Comparison of ENCODE assay signal across 8 cellular contexts in genomic region chr9:67058898-67059715, GRCh38.
A peak's percentile ranks its signal among the peaks of the same experiment; 100 is the strongest.
DNase-seq lines count a peak whose midpoint lies in the region; ATAC-seq, FAIRE-seq and TF ChIP-seq lines count a peak whose summit lies in the region.
"Not testable (repeated sequence)": the region's sequence is repeated elsewhere in the genome, so short reads cannot be mapped to it uniquely, and the experiment has no call there.

No MANE protein-coding gene starts in this region.

- POLR2A ChIA-PET in H1 (lab: Charles Lee; ENCODE audit: partially characterized antibody), result not testable (repeated sequence)

- H3K14ac ChIP-seq in H1 (ENCODE audit: insufficient read length), result not testable (repeated sequence)

- not testable (repeated sequence) for H2AK5ac ChIP-seq in H1 (ENCODE audit: low read depth, low read length)

- H3K23ac ChIP-seq in H1 (ENCODE audit: insufficient read length), result not testable (repeated sequence)

- H2BK120ac ChIP-seq in H1 (replicated peaks; ENCODE audit: low read depth, low read length), result not testable (repeated sequence)

- H4K5ac ChIP-seq in H1 (ENCODE audit: insufficient read length, low read depth, low read length), result not testable (repeated sequence)

- ATAC-seq in left ventricle myocardium superior, result peak; percentile 26

- not testable (repeated sequence) for H3K23me2 ChIP-seq in H1 (ENCODE audit: low read depth, low read length)

- not testable (repeated sequence) for H3K4ac ChIP-seq in H1 (replicated peaks; ENCODE audit: insufficient read length, low read depth, low read length)

- H4K91ac ChIP-seq in H1 (replicated peaks; ENCODE audit: insufficient read length, low read length), result not testable (repeated sequence)

- not testable (repeated sequence) for H3K27ac ChIP-seq in H1 (ENCODE audit: low read depth, low read length)
- H3K27ac ChIP-seq in transverse colon, result peak overlapping the region in 2 of 4 donors; percentile 57 to 58

- H4K8ac ChIP-seq in H1 (ENCODE audit: extremely low read depth, insufficient read depth, low read length), result not testable (repeated sequence)

- TF ChIP-seq CTCF in H1 (IDR thresholded peaks at IDR 0.05; ENCODE audit: control extremely low read depth in 1 of 3, insufficient read depth in 1 of 3, low read depth in 1 of 3, low read length in 3 of 3), result peak in 1 of 3 experiments; percentile 5; a peak in 1 of 4 replicates
- TF ChIP-seq CTCF in transverse colon (IDR thresholded peaks at IDR 0.05), result not testable (repeated sequence)

- H3K56ac ChIP-seq in H1 (replicated peaks; ENCODE audit: insufficient read length, low read depth, low read length), result not testable (repeated sequence)

- intact Hi-C loops in left ventricle myocardium superior (cut with micrococcal nuclease); transverse colon (cut with DNase I; ENCODE audit: low total_unique reads): not testable (repeated sequence)

- not testable (repeated sequence) for H2BK12ac ChIP-seq in H1 (ENCODE audit: low read depth, low read length)

- H2BK5ac ChIP-seq in H1 (ENCODE audit: low read depth, low read length), result not testable (repeated sequence)

- H4K20me1 ChIP-seq in H1 (replicated peaks in 1 of 2; ENCODE audit: control insufficient read depth in 1 of 2, insufficient read depth in 2 of 2, low read length in 2 of 2), result not testable (repeated sequence)

- H3K79me2 ChIP-seq in H1 (ENCODE audit: control insufficient read depth in 1 of 2, insufficient read depth in 2 of 2, low read length in 2 of 2), result not testable (repeated sequence)

- TF ChIP-seq RAD21 in H1 (IDR thresholded peaks at IDR 0.05 in 1 of 2, conservative IDR thresholded peaks at IDR 0.05 in 1 of 2; ENCODE audit: low read depth in 2 of 2, low read length in 2 of 2), result not testable (repeated sequence)

- not testable (repeated sequence) for H2AFZ ChIP-seq in H1 (ENCODE audit: low read length)

- not testable (repeated sequence) for TF ChIP-seq POLR2A in H1 (IDR thresholded peaks at IDR 0.05; ENCODE audit: control extremely low read depth in 1 of 2, low read depth in 2 of 2, low read length in 2 of 2); transverse colon (IDR thresholded peaks at IDR 0.05)

- H3K4me2 ChIP-seq in H1 (ENCODE audit: insufficient read depth in 1 of 2, low read depth in 2 of 2, low read length in 2 of 2), result peak overlapping the region in 1 of 2 experiments; percentile 44; a peak in 1 of 4 replicates

- DNase-seq in HAP-1 (ENCODE audit: low spot score in 2 of 2) (peak; percentile 6 to 75), RPMI8226 (peak; percentile 51), adipocyte (ENCODE audit: low read depth) (peak; percentile 43), H1 (ENCODE audit: low read depth in 1 of 2, low spot score in 2 of 2) (peak in 1 of 2 experiments; percentile 64), left ventricle myocardium superior (peak; percentile 61), lung microvascular endothelial cell (ENCODE audit: low read depth in 2 of 2) (peak; percentile 26 to 61), retina (peak; percentile 78), transverse colon (peak; percentile 34)

- not testable (repeated sequence) for TF ChIP-seq EP300 in H1 (IDR thresholded peaks at IDR 0.05; ENCODE audit: borderline replicate concordance in 1 of 2, low read depth in 2 of 2, low read length in 2 of 2); transverse colon (IDR thresholded peaks at IDR 0.05; ENCODE audit: low read depth)

- not testable (repeated sequence) for H3K36me3 ChIP-seq in HAP-1 (replicated peaks); adipocyte (ENCODE audit: control insufficient read depth, insufficient read depth, low read length, severe bottlenecking); H1 (ENCODE audit: control insufficient read depth in 2 of 4, insufficient read depth in 4 of 4, low read length in 3 of 4); transverse colon

- H3K79me1 ChIP-seq in H1 (ENCODE audit: low read depth, low read length), result not testable (repeated sequence)

- CTCF ChIA-PET in H1 (lab: Charles Lee; ENCODE audit: partially characterized antibody), result not testable (repeated sequence)

- in situ Hi-C loops in HAP-1 (cut with MboI; ENCODE audit: low sequenced_read_pairs); transverse colon (cut with MboI; ENCODE audit: low pct_ligation_motif_present in 1 of 4, low pct_unique_long_range_greater_than_20kb in 1 of 4, low sequenced_read_pairs in 3 of 4): not testable (repeated sequence)

- not testable (repeated sequence) for H2BK20ac ChIP-seq in H1 (ENCODE audit: low read length)

- not testable (repeated sequence) for H3K9ac ChIP-seq in adipocyte (ENCODE audit: low read length); H1 (replicated peaks in 1 of 4; ENCODE audit: extremely low read depth in 1 of 4, low read depth in 3 of 4, low read length in 3 of 4)

- not testable (repeated sequence) for H3K4me1 ChIP-seq in HAP-1; adipocyte (ENCODE audit: control insufficient read depth, insufficient read depth, low read length); H1 (replicated peaks in 1 of 4; ENCODE audit: control insufficient read depth in 3 of 4, insufficient read depth in 4 of 4, low read length in 3 of 4); transverse colon

- WGBS in H1 (ENCODE audit: extremely low coverage in 1 of 2, insufficient coverage in 1 of 2, insufficient read length in 1 of 2, insufficient replicate concordance in 2 of 2, low coverage in 1 of 2, low lambda C conversion rate in 2 of 2, missing lambda C conversion rate in 1 of 2), 2 experiments, result 0% methylated on average over 24 of the region's 78 CpGs; no CpG with 5 or more reads in 1 of the 2 experiments
- WGBS in transverse colon (ENCODE audit: low coverage in 1 of 2), 2 donors, result 0% methylated on average over 12 of the region's 78 CpGs; no CpG with 5 or more reads in 1 of the 2 donors

- H2BK15ac ChIP-seq in H1 (ENCODE audit: low read length), result not testable (repeated sequence)

- H3K9me3 ChIP-seq in HAP-1; adipocyte (ENCODE audit: control insufficient read depth, low read length); H1 (ENCODE audit: insufficient read depth in 2 of 2, low read depth in 1 of 2, low read length in 1 of 2); transverse colon: not testable (repeated sequence)

- not testable (repeated sequence) for FAIRE-seq in H1 (lab: Jason Lieb, UNC)

- H3K4me3 ChIP-seq in HAP-1, result peak overlapping the region; percentile 31
- H3K4me3 ChIP-seq in adipocyte (ENCODE audit: low read length), result peak overlapping the region; percentile 17
- H3K4me3 ChIP-seq in H1 (ENCODE audit: extremely low read depth in 1 of 4, insufficient read depth in 2 of 4, low read depth in 3 of 4, low read length in 4 of 4), result peak overlapping the region in 2 of 4 experiments; percentile 29 to 46; a peak in 4 of 8 replicates
- peak overlapping the region in 1 of 4 donors; percentile 39 for H3K4me3 ChIP-seq in transverse colon

- not testable (repeated sequence) for H3K27me3 ChIP-seq in HAP-1 (ENCODE audit: low read depth); adipocyte (replicated peaks; ENCODE audit: control insufficient read depth, insufficient read depth, low read length); H1 (replicated peaks in 1 of 4; ENCODE audit: control insufficient read depth in 3 of 4, extremely low read depth in 1 of 4, insufficient read depth in 3 of 4, low read length in 3 of 4); transverse colon

- H3K18ac ChIP-seq in H1 (ENCODE audit: extremely low read depth, low read length), result not testable (repeated sequence)

TF ChIP-seq in H1, 55 proteins besides CTCF, POLR2A, EP300 and RAD21:
- TF ChIP-seq KDM4A (IDR thresholded peaks at IDR 0.05; ENCODE audit: low read depth, low read length, severe bottlenecking), result peak; percentile 24
